23 cellular contexts compared by ENCODE assay signal in genomic region chr22:23457586-23457985, GRCh38.
DNase-seq lines count a peak whose midpoint lies in the region; ATAC-seq, FAIRE-seq and TF ChIP-seq lines count a peak whose summit lies in the region.
"Had no signal": no experiment of that assay in that cellular context is flagged by ENCODE, and none has a peak within 500 bp of the region (broad histone marks: within the 10 kb centered on the region; RNA-seq: fewer than 3 reads in every experiment).

No MANE protein-coding gene starts in this region.

- H3K27ac Mint-ChIP-seq in nephron = peak overlapping the region; percentile 61 to 83 (median 68)
- H3K27ac Mint-ChIP-seq: activated CD4-positive, alpha-beta T cell treated with anti-CD3 and anti-CD28 coated beads for 36 hours; activated naive CD4-positive, alpha-beta T cell treated with anti-CD3 and anti-CD28 coated beads, Interleukin-2, amount 50 U/mL, for 72 hours; CD4-positive, alpha-beta memory T cell; naive thymus-derived CD4-positive, alpha-beta T cell; stimulated activated effector memory CD8-positive, alpha-beta T cell treated with anti-CD3 and anti-CD28 coated beads, Interleukin-12 subunit alpha, Interleukin-12 subunit beta, amount 100 ng/mL, for 72 hours had no signal

- in situ Hi-C loops in GM13976 (cut with MboI; ENCODE audit: low sequenced_read_pairs, unreplicated experiment) = no loop called here

- H3K27me3 Mint-ChIP-seq in nephron (ENCODE audit: low read depth) = peaks cover 3% of the 10 kb centered on the region

- H3K36me3 Mint-ChIP-seq in nephron (ENCODE audit: low read depth) = peaks cover 6% of the 10 kb centered on the region
- H3K36me3 Mint-ChIP-seq: activated naive CD4-positive, alpha-beta T cell treated with anti-CD3 and anti-CD28 coated beads, Interleukin-2, amount 50 U/mL, for 72 hours; CD4-positive, alpha-beta memory T cell; naive thymus-derived CD4-positive, alpha-beta T cell; stimulated activated effector memory CD8-positive, alpha-beta T cell treated with anti-CD3 and anti-CD28 coated beads, Interleukin-12 subunit alpha, Interleukin-12 subunit beta, amount 100 ng/mL, for 72 hours had no signal

- FAIRE-seq in GM19239 (lab: Jason Lieb, UNC) = no peak
- FAIRE-seq: frontal cortex, TTC549 had no signal

- H3K9me3 Mint-ChIP-seq in nephron = no peaks in the 10 kb centered on the region
- H3K9me3 Mint-ChIP-seq: activated naive CD4-positive, alpha-beta T cell treated with anti-CD3 and anti-CD28 coated beads, Interleukin-2, amount 50 U/mL, for 72 hours; CD4-positive, alpha-beta memory T cell; naive thymus-derived CD4-positive, alpha-beta T cell; stimulated activated effector memory CD8-positive, alpha-beta T cell treated with anti-CD3 and anti-CD28 coated beads, Interleukin-12 subunit alpha, Interleukin-12 subunit beta, amount 100 ng/mL, for 72 hours had no signal

- H3K4me3 ChIP-seq in DND-41 (ENCODE audit: low read depth in 1 of 2, low read length in 2 of 2) = peak overlapping the region in 1 of 2 experiments; percentile 52; a peak in 3 of 4 replicates
- H3K4me3 ChIP-seq: ascending aorta, sigmoid colon had no signal

- peak overlapping the region; percentile 93 for H3K27ac ChIP-seq in DND-41 (ENCODE audit: low read length)
- H3K27ac ChIP-seq: ascending aorta, parathyroid adenoma, sigmoid colon had no signal

- H3K36me3 ChIP-seq in DND-41 (ENCODE audit: insufficient read depth, low read length) = peaks cover 10% of the 10 kb centered on the region
- H3K36me3 ChIP-seq: ascending aorta, sigmoid colon had no signal

- no peaks in the 10 kb centered on the region for H3K27me3 ChIP-seq in DND-41 (ENCODE audit: insufficient read depth, low read length, poor library complexity)
- H3K27me3 ChIP-seq: ascending aorta had no signal

- H3K4me1 Mint-ChIP-seq in nephron = peaks cover 28% of the 10 kb centered on the region

- peak overlapping the region; percentile 68 for H3K4me2 ChIP-seq in DND-41 (ENCODE audit: insufficient read depth, low read length)

- peaks cover 72% of the 10 kb centered on the region for H3K4me1 ChIP-seq in DND-41 (ENCODE audit: insufficient read depth, low read length)
- H3K4me1 ChIP-seq: ascending aorta, parathyroid adenoma, sigmoid colon had no signal

- peaks cover 29% of the 10 kb centered on the region for H3K79me2 ChIP-seq in DND-41 (ENCODE audit: insufficient read depth, low read length)
- H3K79me2 ChIP-seq: parathyroid adenoma had no signal

- 0 out of 2 replicates have a peak overlapping the region, but pooled peaks have one; percentile 2 for H2AFZ ChIP-seq in DND-41 (ENCODE audit: low read depth, low read length)
- H2AFZ ChIP-seq: parathyroid adenoma had no signal

- no peaks in the 10 kb centered on the region for H3K9me3 ChIP-seq in DND-41 (ENCODE audit: insufficient read depth, low read length, severe bottlenecking)
- H3K9me3 ChIP-seq: ascending aorta, sigmoid colon had no signal

- DNase-seq in DND-41 = peak; percentile 73
- peak in 2 of 3 experiments; percentile 83 to 95 for DNase-seq in NCI-H1417 (lab: John Stamatoyannopoulos, UW)
- DNase-seq in RPMI8226 = peak; percentile 58
- DNase-seq in GM19239 (ENCODE audit: insufficient read length, low spot score) = no peak
- DNase-seq in GM03348 (ENCODE audit: low spot score) = no peak
- DNase-seq in GM13976 (ENCODE audit: low spot score) = no peak
- DNase-seq: activated CD4-positive, alpha-beta T cell treated with anti-CD3 and anti-CD28 coated beads for 36 hours; CD4-positive, alpha-beta memory T cell; cerebellar nuclear complex; DMS79 treated with DMSO at 0.1 percent for 48 hours; effector CD4-positive, alpha-beta T cell; HCEC 1CT; islet precursor cell; mammary epithelial cell; naive thymus-derived CD4-positive, alpha-beta T cell; sigmoid colon had no signal

- H3K9ac ChIP-seq in DND-41 (ENCODE audit: low read depth, low read length) = peak overlapping the region; percentile 71
- H3K9ac ChIP-seq: parathyroid adenoma had no signal

- 0 out of 3 replicates have a peak, but pooled peaks have one; percentile 3 for ATAC-seq in DND-41 (ENCODE audit: insufficient read depth, low read depth)
- ATAC-seq: activated naive CD4-positive, alpha-beta T cell treated with anti-CD3 and anti-CD28 coated beads, Interleukin-2, amount 50 U/mL, for 72 hours; stimulated activated effector memory CD8-positive, alpha-beta T cell treated with anti-CD3 and anti-CD28 coated beads, Interleukin-12 subunit alpha, Interleukin-12 subunit beta, amount 100 ng/mL, for 72 hours had no signal

- no peak overlapping the region for H3K4me3 Mint-ChIP-seq in nephron
- H3K4me3 Mint-ChIP-seq: activated CD4-positive, alpha-beta T cell treated with anti-CD3 and anti-CD28 coated beads for 36 hours; CD4-positive, alpha-beta memory T cell; stimulated activated effector memory CD8-positive, alpha-beta T cell treated with anti-CD3 and anti-CD28 coated beads, Interleukin-12 subunit alpha, Interleukin-12 subunit beta, amount 100 ng/mL, for 72 hours had no signal

- H4K20me1 ChIP-seq in DND-41 (ENCODE audit: insufficient read depth, low read length) = no peaks in the 10 kb centered on the region

- TF ChIP-seq CTCF in DND-41 (IDR thresholded peaks at IDR 0.05; ENCODE audit: borderline replicate concordance, extremely low read depth, low read length, poor library complexity, severe bottlenecking) (no peak), nephron (IDR thresholded peaks at IDR 0.05; ENCODE audit: unreplicated experiment in 3 of 3) (no peak), GM13976 (IDR thresholded peaks at IDR 0.05; ENCODE audit: borderline replicate concordance, control extremely low read depth, extremely low read depth, insufficient read depth, missing control alignments) (no peak)

Comparison
In these comparisons a context has a peak if more than half of its experiments do, and no peak if none do; other contexts are left out.
1. DNase-seq: peak in DND-41 (single experiment), NCI-H1417 (2 of 3) and RPMI8226 (single experiment); none in GM19239 (single experiment), GM03348 (single experiment) and GM13976 (single experiment).